1 cellular context compared by ENCODE assay signal in the genomic region with DNA sequence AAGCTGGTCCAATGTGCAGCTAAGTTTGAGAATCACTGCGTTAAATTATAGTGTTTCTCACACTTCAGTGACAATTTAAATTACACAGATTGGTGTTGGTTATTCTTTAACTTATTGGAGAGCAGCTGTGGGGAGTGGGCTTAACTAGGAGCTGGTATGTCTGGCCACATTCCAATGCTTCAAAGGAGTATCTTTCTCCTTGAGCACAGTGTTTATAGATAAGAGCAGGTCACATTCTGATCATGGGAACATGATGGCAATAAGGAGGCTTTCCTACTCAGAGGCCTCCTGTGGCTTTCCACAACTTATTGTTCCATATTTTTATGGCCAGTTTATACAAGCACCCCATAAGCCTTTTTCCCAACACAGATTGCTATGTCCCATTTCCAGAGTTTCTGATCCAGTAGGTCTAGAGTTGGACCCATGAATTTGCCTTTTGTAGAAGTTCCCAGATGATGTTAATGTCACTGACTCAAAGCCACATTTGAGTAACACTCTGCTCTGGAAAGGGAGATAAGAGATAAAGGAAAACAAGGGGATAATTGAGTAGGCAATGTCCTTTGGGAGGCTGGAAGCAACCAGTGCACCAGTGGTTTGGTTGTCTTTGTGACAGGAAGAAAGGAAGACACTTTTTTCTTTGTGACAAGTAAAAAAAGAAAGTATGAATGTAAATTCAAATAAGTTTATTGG.
TF ChIP-seq lines count a peak whose summit lies in the region.

No MANE protein-coding gene starts in this region.

TF ChIP-seq in WTC11, 78 proteins besides CTCF, POLR2A, EP300 and RAD21 (continued from another document):
- TF ChIP-seq, protein P1, sequence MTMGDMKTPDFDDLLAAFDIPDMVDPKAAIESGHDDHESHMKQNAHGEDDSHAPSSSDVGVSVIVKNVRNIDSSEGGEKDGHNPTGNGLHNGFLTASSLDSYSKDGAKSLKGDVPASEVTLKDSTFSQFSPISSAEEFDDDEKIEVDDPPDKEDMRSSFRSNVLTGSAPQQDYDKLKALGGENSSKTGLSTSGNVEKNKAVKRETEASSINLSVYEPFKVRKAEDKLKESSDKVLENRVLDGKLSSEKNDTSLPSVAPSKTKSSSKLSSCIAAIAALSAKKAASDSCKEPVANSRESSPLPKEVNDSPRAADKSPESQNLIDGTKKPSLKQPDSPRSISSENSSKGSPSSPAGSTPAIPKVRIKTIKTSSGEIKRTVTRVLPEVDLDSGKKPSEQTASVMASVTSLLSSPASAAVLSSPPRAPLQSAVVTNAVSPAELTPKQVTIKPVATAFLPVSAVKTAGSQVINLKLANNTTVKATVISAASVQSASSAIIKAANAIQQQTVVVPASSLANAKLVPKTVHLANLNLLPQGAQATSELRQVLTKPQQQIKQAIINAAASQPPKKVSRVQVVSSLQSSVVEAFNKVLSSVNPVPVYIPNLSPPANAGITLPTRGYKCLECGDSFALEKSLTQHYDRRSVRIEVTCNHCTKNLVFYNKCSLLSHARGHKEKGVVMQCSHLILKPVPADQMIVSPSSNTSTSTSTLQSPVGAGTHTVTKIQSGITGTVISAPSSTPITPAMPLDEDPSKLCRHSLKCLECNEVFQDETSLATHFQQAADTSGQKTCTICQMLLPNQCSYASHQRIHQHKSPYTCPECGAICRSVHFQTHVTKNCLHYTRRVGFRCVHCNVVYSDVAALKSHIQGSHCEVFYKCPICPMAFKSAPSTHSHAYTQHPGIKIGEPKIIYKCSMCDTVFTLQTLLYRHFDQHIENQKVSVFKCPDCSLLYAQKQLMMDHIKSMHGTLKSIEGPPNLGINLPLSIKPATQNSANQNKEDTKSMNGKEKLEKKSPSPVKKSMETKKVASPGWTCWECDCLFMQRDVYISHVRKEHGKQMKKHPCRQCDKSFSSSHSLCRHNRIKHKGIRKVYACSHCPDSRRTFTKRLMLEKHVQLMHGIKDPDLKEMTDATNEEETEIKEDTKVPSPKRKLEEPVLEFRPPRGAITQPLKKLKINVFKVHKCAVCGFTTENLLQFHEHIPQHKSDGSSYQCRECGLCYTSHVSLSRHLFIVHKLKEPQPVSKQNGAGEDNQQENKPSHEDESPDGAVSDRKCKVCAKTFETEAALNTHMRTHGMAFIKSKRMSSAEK (CRISPR knock-in tag; IDR thresholded peaks at IDR 0.05; ENCODE audit: borderline replicate concordance): no peak
- TF ChIP-seq, protein P2, sequence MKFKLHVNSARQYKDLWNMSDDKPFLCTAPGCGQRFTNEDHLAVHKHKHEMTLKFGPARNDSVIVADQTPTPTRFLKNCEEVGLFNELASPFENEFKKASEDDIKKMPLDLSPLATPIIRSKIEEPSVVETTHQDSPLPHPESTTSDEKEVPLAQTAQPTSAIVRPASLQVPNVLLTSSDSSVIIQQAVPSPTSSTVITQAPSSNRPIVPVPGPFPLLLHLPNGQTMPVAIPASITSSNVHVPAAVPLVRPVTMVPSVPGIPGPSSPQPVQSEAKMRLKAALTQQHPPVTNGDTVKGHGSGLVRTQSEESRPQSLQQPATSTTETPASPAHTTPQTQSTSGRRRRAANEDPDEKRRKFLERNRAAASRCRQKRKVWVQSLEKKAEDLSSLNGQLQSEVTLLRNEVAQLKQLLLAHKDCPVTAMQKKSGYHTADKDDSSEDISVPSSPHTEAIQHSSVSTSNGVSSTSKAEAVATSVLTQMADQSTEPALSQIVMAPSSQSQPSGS (CRISPR knock-in tag; IDR thresholded peaks at IDR 0.05; ENCODE audit: borderline replicate concordance, low read depth): no peak
